ENCODE assay signal across 1 cellular context in genomic region chr17:59916446-59916845, GRCh38.
TF ChIP-seq lines count a peak whose summit lies in the region.

No MANE protein-coding gene starts in this region.

TF ChIP-seq in K562, 482 proteins besides CTCF, POLR2A, EP300 and RAD21:
- TF ChIP-seq ZBTB11 (CRISPR knock-in tag; IDR thresholded peaks at IDR 0.05) = peak in 1 of 3 experiments; percentile 64; a peak in 2 of 6 replicates
- TF ChIP-seq PPARD (CRISPR knock-in tag; IDR thresholded peaks at IDR 0.05) = no peak
- TF ChIP-seq ZNF77 (CRISPR knock-in tag; IDR thresholded peaks at IDR 0.05) = no peak
- no peak for TF ChIP-seq CHD4 (IDR thresholded peaks at IDR 0.05; ENCODE audit: insufficient read depth, insufficient replicate concordance, low read depth, low read length, poor library complexity, severe bottlenecking)
- TF ChIP-seq RFX1 (IDR thresholded peaks at IDR 0.05) = peak; percentile 12; the same call in 1 of the 2 replicates
- TF ChIP-seq ZNF41 (CRISPR knock-in tag; conservative IDR thresholded peaks at IDR 0.05) = no peak
- no peak for TF ChIP-seq HMBOX1 (IDR thresholded peaks at IDR 0.05)
- no peak for TF ChIP-seq RHOXF2B (CRISPR knock-in tag; conservative IDR thresholded peaks at IDR 0.05)
- no peak for TF ChIP-seq CEBPB (tag; IDR thresholded peaks at IDR 0.05)
- TF ChIP-seq USF1 (CRISPR knock-in tag; IDR thresholded peaks at IDR 0.05) = no peak
